21 cellular contexts compared by ENCODE assay signal in the genomic region with DNA sequence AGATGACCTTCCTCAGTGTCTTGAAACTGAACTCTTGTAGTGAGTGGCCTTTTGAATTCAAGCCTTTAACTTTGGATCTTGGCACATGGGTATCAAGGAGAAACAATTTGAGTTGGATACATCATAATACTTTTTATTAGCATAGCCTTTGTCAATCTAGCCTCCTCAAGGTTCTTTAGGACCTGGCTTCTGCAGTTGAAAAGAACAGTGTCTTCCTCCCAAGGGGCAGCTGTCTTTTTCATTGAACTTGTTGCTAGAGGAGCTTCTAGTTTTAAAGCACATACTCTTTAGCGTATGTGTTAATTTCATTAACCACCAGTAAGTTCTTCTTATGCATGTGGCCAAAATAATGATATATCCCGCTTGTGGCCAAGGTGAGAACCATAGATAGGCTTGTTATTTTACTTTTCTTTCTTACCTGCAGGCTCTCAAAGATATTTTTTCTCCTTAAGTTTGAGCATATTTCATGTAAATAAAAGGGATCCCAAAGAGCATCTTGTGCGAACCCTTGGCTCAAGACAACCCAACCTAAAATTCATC.
"Had no signal": no experiment of that assay in that cellular context is flagged by ENCODE, and none has a peak within 500 bp of the region (broad histone marks: within the 10 kb centered on the region; RNA-seq: fewer than 3 reads in every experiment).

No MANE protein-coding gene starts in this region.

- ATAC-seq: naive thymus-derived CD8-positive, alpha-beta T cell; sciatic nerve; stimulated activated effector memory CD8-positive, alpha-beta T cell treated with anti-CD3 and anti-CD28 coated beads, Interleukin-12 subunit alpha, Interleukin-12 subunit beta, amount 100 ng/mL, for 72 hours had no signal

- H3K27ac ChIP-seq: heart right ventricle, hepatocyte, parathyroid adenoma, right atrium auricular region, skin epidermis, spleen, tibial nerve, uterus had no signal

- H3K4me2 ChIP-seq: hepatocyte had no signal

- H3K27ac Mint-ChIP-seq: stimulated activated effector memory CD8-positive, alpha-beta T cell treated with anti-CD3 and anti-CD28 coated beads, Interleukin-12 subunit alpha, Interleukin-12 subunit beta, amount 100 ng/mL, for 72 hours; stimulated activated naive CD8-positive, alpha-beta T cell treated with anti-CD3 and anti-CD28 coated beads, Interleukin-15, Interleukin-2, amounts not matched to agents 100 ng/mL and 50 ng/mL, for 24 hours; type B pancreatic cell had no signal

- H3K27me3 Mint-ChIP-seq: naive thymus-derived CD8-positive, alpha-beta T cell; stimulated activated naive CD8-positive, alpha-beta T cell treated with anti-CD3 and anti-CD28 coated beads, Interleukin-15, Interleukin-2, amounts not matched to agents 100 ng/mL and 50 ng/mL, for 24 hours; type B pancreatic cell had no signal

- H3K9ac ChIP-seq: parathyroid adenoma had no signal

- H3K79me2 ChIP-seq: parathyroid adenoma had no signal

- DNase-seq: heart right ventricle; islet precursor cell; left ventricle myocardium inferior; naive thymus-derived CD8-positive, alpha-beta T cell; nucleus accumbens; spleen; stimulated activated CD4-positive, alpha-beta T cell treated with anti-CD3 and anti-CD28 coated beads, Interleukin-4, amount 100 ng/mL, for 24 hours; stimulated activated naive CD4-positive, alpha-beta T cell; uterus had no signal

- H3K27me3 ChIP-seq: heart right ventricle, hepatocyte, right atrium auricular region, spleen, tibial nerve, uterus had no signal

- H3K4me3 ChIP-seq: heart right ventricle, hepatocyte, left ventricle myocardium inferior, lung, right atrium auricular region, skin epidermis, spleen, tibial nerve, uterus had no signal

- H3K4me3 Mint-ChIP-seq: naive thymus-derived CD8-positive, alpha-beta T cell; nephron; neural crest cell; stimulated activated effector memory CD8-positive, alpha-beta T cell treated with anti-CD3 and anti-CD28 coated beads, Interleukin-12 subunit alpha, Interleukin-12 subunit beta, amount 100 ng/mL, for 72 hours; stimulated activated naive CD8-positive, alpha-beta T cell treated with anti-CD3 and anti-CD28 coated beads, Interleukin-15, Interleukin-2, amounts not matched to agents 100 ng/mL and 50 ng/mL, for 24 hours; type B pancreatic cell had no signal

- H3K9me3 Mint-ChIP-seq: nephron; neural crest cell; stimulated activated effector memory CD8-positive, alpha-beta T cell treated with anti-CD3 and anti-CD28 coated beads, Interleukin-12 subunit alpha, Interleukin-12 subunit beta, amount 100 ng/mL, for 72 hours; stimulated activated naive CD8-positive, alpha-beta T cell treated with anti-CD3 and anti-CD28 coated beads, Interleukin-15, Interleukin-2, amounts not matched to agents 100 ng/mL and 50 ng/mL, for 24 hours had no signal

- H3K4me1 Mint-ChIP-seq: naive thymus-derived CD8-positive, alpha-beta T cell; neural crest cell; stimulated activated effector memory CD8-positive, alpha-beta T cell treated with anti-CD3 and anti-CD28 coated beads, Interleukin-12 subunit alpha, Interleukin-12 subunit beta, amount 100 ng/mL, for 72 hours had no signal

- H3K9me3 ChIP-seq: left ventricle myocardium inferior, right atrium auricular region, tibial nerve, uterus had no signal

- H3K36me3 ChIP-seq: uterus had no signal

- H2AFZ ChIP-seq: hepatocyte, parathyroid adenoma had no signal

- H3K4me1 ChIP-seq: parathyroid adenoma, spleen, tibial nerve, uterus had no signal
